In the genomic region with DNA sequence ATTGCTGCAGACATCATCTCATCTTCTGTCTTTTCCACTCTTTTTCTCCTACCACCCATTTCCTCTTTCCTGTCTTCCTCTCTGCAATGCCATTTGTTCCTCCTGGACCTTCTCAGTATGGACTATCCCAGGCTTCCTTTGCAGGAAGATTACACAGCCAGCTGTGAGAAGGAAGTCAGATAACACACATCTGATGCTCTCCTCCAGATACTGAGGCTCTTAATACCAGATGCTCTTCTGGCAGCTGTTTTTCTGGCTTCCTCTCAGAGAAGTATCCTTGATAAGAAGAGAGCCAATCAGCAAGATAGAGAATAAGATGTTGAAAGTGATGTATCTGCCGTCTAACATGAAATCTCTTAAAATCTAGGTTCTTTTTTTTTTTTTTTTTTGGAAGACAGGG, we compare ENCODE assay signal across 2 cellular contexts.
A peak's percentile ranks its signal among the peaks of the same experiment; 100 is the strongest.
TF ChIP-seq lines count a peak whose summit lies in the region.

No MANE protein-coding gene starts in this region.

TF ChIP-seq in SK-N-SH treated with all-trans-retinoic acid at 6 μM for 48 hours, 23 proteins besides CTCF, POLR2A, EP300 and RAD21:
- TF ChIP-seq, protein P1, sequence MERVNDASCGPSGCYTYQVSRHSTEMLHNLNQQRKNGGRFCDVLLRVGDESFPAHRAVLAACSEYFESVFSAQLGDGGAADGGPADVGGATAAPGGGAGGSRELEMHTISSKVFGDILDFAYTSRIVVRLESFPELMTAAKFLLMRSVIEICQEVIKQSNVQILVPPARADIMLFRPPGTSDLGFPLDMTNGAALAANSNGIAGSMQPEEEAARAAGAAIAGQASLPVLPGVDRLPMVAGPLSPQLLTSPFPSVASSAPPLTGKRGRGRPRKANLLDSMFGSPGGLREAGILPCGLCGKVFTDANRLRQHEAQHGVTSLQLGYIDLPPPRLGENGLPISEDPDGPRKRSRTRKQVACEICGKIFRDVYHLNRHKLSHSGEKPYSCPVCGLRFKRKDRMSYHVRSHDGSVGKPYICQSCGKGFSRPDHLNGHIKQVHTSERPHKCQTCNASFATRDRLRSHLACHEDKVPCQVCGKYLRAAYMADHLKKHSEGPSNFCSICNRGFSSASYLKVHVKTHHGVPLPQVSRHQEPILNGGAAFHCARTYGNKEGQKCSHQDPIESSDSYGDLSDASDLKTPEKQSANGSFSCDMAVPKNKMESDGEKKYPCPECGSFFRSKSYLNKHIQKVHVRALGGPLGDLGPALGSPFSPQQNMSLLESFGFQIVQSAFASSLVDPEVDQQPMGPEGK (CRISPR knock-in tag; IDR thresholded peaks at IDR 0.05; ENCODE audit: borderline replicate concordance) = no peak
- TF ChIP-seq TCF4 (CRISPR knock-in tag; IDR thresholded peaks at IDR 0.05; ENCODE audit: borderline replicate concordance) = peak; percentile 27; the same call in 1 of the 2 replicates
- TF ChIP-seq ZFP3 (CRISPR knock-in tag; IDR thresholded peaks at IDR 0.05) = no peak

TF ChIP-seq in H1, 55 proteins besides CTCF, POLR2A, EP300 and RAD21 (continued from another document):
- TF ChIP-seq CTBP2 (IDR thresholded peaks at IDR 0.05; ENCODE audit: borderline replicate concordance, insufficient read depth, insufficient read length, low read length) = no peak
- TF ChIP-seq RBBP5 (IDR thresholded peaks at IDR 0.05; ENCODE audit: borderline replicate concordance, low read depth, low read length) = no peak
- no peak for TF ChIP-seq CHD1 (IDR thresholded peaks at IDR 0.05; ENCODE audit: low read depth, low read length)
